ENCODE assay signal across 8 cellular contexts in the genomic region with DNA sequence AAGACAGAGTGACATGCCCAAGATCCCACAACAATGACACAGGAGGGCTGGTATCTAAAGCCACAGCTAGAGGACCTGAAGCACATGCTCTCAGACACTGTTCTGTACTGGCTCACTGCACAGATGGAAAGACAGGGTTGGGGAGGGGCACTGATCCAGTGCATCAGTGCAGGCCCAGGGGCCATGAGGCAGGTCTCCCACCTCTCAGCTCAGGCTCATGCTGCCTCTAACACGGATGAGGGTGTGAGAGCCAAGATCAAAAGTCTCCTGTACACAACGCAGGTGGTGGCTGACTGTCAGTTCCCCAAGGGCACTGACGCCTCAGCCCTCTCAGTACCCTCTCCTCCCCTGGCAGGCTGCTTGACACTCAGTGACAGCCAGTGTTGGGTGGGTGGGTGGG.
DNase-seq lines count a peak whose midpoint lies in the region.

No MANE protein-coding gene starts in this region.

- DNase-seq in activated gamma-delta T cell treated with Interleukin-2 at 50 U/mL for 16 hours (peak; percentile 54), activated gamma-delta T cell (lab: John Stamatoyannopoulos, UW) (no peak), germinal center (ENCODE audit: low spot score) (peak; percentile 71), NCI-H1048 (lab: John Stamatoyannopoulos, UW) (no peak), NCI-H2107 (lab: John Stamatoyannopoulos, UW) (no peak), NCI-H345 (lab: John Stamatoyannopoulos, UW) (no peak)
- DNase-seq in activated CD4-positive, alpha-beta T cell treated with anti-CD3 and anti-CD28 coated beads, Interleukin-2, amount 50 U/mL, for 4 hours, result peak; percentile 60 to 71
- peak; percentile 41 to 58 for DNase-seq in stimulated activated CD8-positive, alpha-beta memory T cell treated with anti-CD3 and anti-CD28 coated beads, Interleukin-7, amount 100 ng/mL, for 48 hours (ENCODE audit: extremely low read depth in 1 of 2, low read depth in 1 of 2)

Comparison
In these comparisons a context has a peak if more than half of its experiments do, and no peak if none do; other contexts are left out.
1. DNase-seq: peak in activated gamma-delta T cell treated with Interleukin-2 at 50 U/mL for 16 hours (single experiment), activated CD4-positive, alpha-beta T cell treated with anti-CD3 and anti-CD28 coated beads, Interleukin-2, amount 50 U/mL, for 4 hours (2 of 2), germinal center (single experiment) and stimulated activated CD8-positive, alpha-beta memory T cell treated with anti-CD3 and anti-CD28 coated beads, Interleukin-7, amount 100 ng/mL, for 48 hours (2 of 2); none in activated gamma-delta T cell (single experiment), NCI-H1048 (single experiment), NCI-H2107 (single experiment) and NCI-H345 (single experiment).